Comparison of ENCODE assay signal across 8 cellular contexts in the genomic region with DNA sequence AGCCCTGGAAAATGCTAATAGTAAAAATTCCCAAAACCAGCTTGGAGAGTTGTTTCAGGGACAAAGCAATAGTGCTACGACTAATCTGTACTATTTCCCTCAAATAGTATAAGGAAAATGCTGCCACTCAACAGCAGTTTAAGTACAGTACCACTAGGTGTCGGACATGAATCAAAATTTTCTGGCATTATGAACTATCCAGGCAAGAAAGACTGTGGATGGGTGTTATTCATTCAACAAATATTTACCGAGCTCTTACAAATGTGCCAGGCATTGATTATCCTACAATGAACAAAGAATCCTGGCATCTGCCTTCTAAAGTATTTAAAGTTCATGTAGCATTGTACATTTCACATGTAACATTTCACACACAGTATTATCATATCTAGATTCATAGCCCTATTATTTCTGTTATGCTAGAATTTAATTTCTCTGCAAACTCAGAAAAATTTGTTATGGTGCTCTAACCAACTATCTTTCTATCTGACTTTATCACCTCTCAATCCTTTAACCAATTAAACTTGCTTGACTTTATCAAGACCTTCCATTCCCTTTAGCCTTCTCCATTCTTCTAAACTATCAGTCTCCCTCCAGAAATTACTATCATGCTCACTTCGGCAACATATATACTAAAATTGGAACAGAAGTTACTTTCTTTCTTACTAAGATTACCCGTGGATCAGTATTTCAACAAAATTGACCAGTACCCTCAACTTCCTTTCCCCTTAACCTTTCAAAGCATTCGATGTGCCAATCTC.
A peak's percentile ranks its signal among the peaks of the same experiment; 100 is the strongest.
DNase-seq lines count a peak whose midpoint lies in the region; ATAC-seq and TF ChIP-seq lines count a peak whose summit lies in the region.

No MANE protein-coding gene starts in this region.

- H4K20me1 ChIP-seq in SU-DHL-6 (ENCODE audit: low read depth, low read length): no peaks in the 10 kb centered on the region

- H3K4me1 Mint-ChIP-seq in nephron: no peaks in the 10 kb centered on the region

- H3K4me2 ChIP-seq in SU-DHL-6 (ENCODE audit: low read depth, low read length, poor library complexity, severe bottlenecking): no peak overlapping the region

- peaks cover 0 to 9% (median 0%) of the 10 kb centered on the region in 3 donors for H3K4me1 ChIP-seq in esophagus squamous epithelium

- H3K79me2 ChIP-seq in SU-DHL-6 (ENCODE audit: insufficient read depth, low read length): no peaks in the 10 kb centered on the region

- peaks cover 2% of the 10 kb centered on the region for H3K36me3 Mint-ChIP-seq in nephron (ENCODE audit: low read depth)

- no peak overlapping the region for H3K9ac ChIP-seq in SU-DHL-6 (ENCODE audit: low read length)

- H3K9me2 ChIP-seq in SU-DHL-6 (replicated peaks; ENCODE audit: insufficient read depth, low read length): no peaks in the 10 kb centered on the region

- peak; percentile 87 for ATAC-seq in GM18502 (IDR thresholded peaks at IDR 0.05; ENCODE audit: poor library complexity, unreplicated experiment)
- peak; percentile 85 for ATAC-seq in HG02798 (IDR thresholded peaks at IDR 0.05; ENCODE audit: poor library complexity, unreplicated experiment)

- H2AFZ ChIP-seq in SU-DHL-6 (ENCODE audit: low read depth, low read length, severe bottlenecking): no peak overlapping the region

- intact Hi-C loops in esophagus squamous epithelium (cut with DNase I): loop anchor here (10.0 kb wide), 2 partner anchors 72 to 442 kb away; no protein-coding TSS in a partner anchor

- H3K27ac ChIP-seq in SU-DHL-6 (ENCODE audit: low read depth, low read length) (no peak overlapping the region), esophagus squamous epithelium (no peak overlapping the region)

- H3K9me3 Mint-ChIP-seq in nephron: no peaks in the 10 kb centered on the region

- H3K36me3 ChIP-seq in SU-DHL-6 (ENCODE audit: low read length) (no peaks in the 10 kb centered on the region), esophagus squamous epithelium (peaks cover 0 to 2% (median 0%) of the 10 kb centered on the region in 3 donors)

- H3K4me3 Mint-ChIP-seq in nephron: no peak overlapping the region

- H3F3A ChIP-seq in SU-DHL-6 (ENCODE audit: insufficient read depth): no peaks in the 10 kb centered on the region

- H3K4me3 ChIP-seq in SU-DHL-6 (ENCODE audit: insufficient read depth, low read length, poor library complexity, severe bottlenecking): no peak overlapping the region
- H3K4me3 ChIP-seq in esophagus squamous epithelium: no peak overlapping the region

- H3K27me3 ChIP-seq in SU-DHL-6 (ENCODE audit: low read length): no peaks in the 10 kb centered on the region
- H3K27me3 ChIP-seq in esophagus squamous epithelium: no peaks in the 10 kb centered on the region

- no peaks in the 10 kb centered on the region for H3K9me3 ChIP-seq in SU-DHL-6 (ENCODE audit: insufficient read depth, low read length)
- H3K9me3 ChIP-seq in esophagus squamous epithelium: no peaks in the 10 kb centered on the region

- TF ChIP-seq CTCF in SU-DHL-6 (IDR thresholded peaks at IDR 0.05; ENCODE audit: insufficient read depth, low read length, poor library complexity, severe bottlenecking): peak; percentile 30
- TF ChIP-seq CTCF in esophagus squamous epithelium (IDR thresholded peaks at IDR 0.05): peak; percentile 64 to 88 (median 74)
- TF ChIP-seq CTCF in nephron (IDR thresholded peaks at IDR 0.05; ENCODE audit: unreplicated experiment in 3 of 3): peak; percentile 59 to 78 (median 71)

- H3K27me3 Mint-ChIP-seq in nephron (ENCODE audit: low read depth): no peaks in the 10 kb centered on the region

- TF ChIP-seq POLR2A in esophagus squamous epithelium (IDR thresholded peaks at IDR 0.05): no peak

- no peak overlapping the region for H3K27ac Mint-ChIP-seq in nephron

- DNase-seq in AML-193 (lab: John Stamatoyannopoulos, UW) (peak; percentile 55 to 74), NCI-H1092 treated with DMSO at 0.1 percent for 48 hours (lab: John Stamatoyannopoulos, UW) (peak; percentile 73), esophagus squamous epithelium (lab: John Stamatoyannopoulos, UW) (no peak), activated gamma-delta T cell treated with Interleukin-2 at 50 U/mL for 16 hours (no peak)

- WGBS in esophagus squamous epithelium, 2 donors: 29 to 35% methylated on average over 6 of the region's 6 CpGs

Comparison
In these comparisons a context has a peak if more than half of its experiments do, and no peak if none do; other contexts are left out.
1. DNase-seq: peak in AML-193 (2 of 2) and NCI-H1092 treated with DMSO at 0.1 percent for 48 hours (single experiment); none in esophagus squamous epithelium (single experiment) and activated gamma-delta T cell treated with Interleukin-2 at 50 U/mL for 16 hours (single experiment).
2. Peak in every context shown above with its lines, with median percentiles within 50 percentile points of each other: CTCF ChIP-seq.